Comparison of ENCODE assay signal across 16 cellular contexts in the genomic region with DNA sequence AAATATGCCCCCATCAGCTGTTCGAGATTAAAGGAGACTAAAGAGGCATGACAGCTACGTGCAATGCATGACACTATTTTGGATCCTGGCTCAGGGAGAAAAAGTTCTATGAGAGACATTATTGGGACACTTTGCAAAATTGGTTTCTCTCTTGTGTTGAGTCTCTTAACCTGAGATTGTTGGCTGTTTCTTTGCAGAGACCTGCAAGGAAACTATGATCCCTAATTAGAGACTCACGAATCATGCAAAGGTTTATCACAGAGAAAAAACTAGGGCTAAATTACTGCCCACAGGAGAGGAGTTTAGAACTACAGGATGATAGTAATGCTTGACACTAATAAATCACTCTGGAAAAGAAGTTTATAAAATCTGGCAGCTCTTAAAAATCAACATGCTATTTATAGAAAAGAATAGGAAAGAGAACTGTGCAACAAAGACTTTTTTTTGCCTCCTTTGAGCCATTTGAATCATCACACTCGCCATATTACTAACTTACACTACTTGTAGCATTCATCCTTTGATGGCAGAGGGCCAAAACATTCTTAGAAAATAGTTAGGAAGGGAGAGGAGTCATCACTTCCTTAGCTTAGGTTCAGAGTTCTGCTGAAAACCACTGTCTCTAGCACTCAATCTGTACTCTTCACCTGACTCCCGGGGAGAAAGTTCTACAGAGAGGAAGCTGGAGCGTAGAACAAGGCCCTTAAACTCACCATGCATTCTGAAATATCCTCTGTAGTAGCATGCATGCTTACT. TPM values are rescaled to one million over a fixed set of nuclear protein-coding genes. Genes with fewer than 3 reads are reported as not detected.
DNase-seq lines count a peak whose midpoint lies in the region; FAIRE-seq and TF ChIP-seq lines count a peak whose summit lies in the region.
"Had no signal": no experiment of that assay in that cellular context is flagged by ENCODE, and none has a peak within 500 bp of the region (broad histone marks: within the 10 kb centered on the region; RNA-seq: fewer than 3 reads in every experiment).

No MANE protein-coding gene starts in this region.

- no peaks in the 10 kb centered on the region for H3K9me3 ChIP-seq in uterus

- H3K4me3 ChIP-seq in uterus (no peak overlapping the region), H7 (ENCODE audit: insufficient read depth, low read depth, low read length) (no peak overlapping the region)

- H3K4me3 Mint-ChIP-seq in activated naive CD4-positive, alpha-beta T cell treated with anti-CD3 and anti-CD28 coated beads, Interleukin-2, amount 10 ng/mL, durations not matched to agents 7 days and 5 days = no peak overlapping the region
- H3K4me3 Mint-ChIP-seq: B cell had no signal

- H3K9me3 Mint-ChIP-seq in activated naive CD4-positive, alpha-beta T cell treated with anti-CD3 and anti-CD28 coated beads, Interleukin-2, amount 10 ng/mL, durations not matched to agents 7 days and 5 days = peaks cover 3% of the 10 kb centered on the region

- no peak for DNase-seq in activated naive CD4-positive, alpha-beta T cell treated with anti-CD3 and anti-CD28 coated beads, Interleukin-2, amount 10 ng/mL, durations not matched to agents 7 days and 5 days
- DNase-seq in activated naive CD4-positive, alpha-beta T cell treated with anti-CD3 and anti-CD28 coated beads, Interleukin-2, amount 50 U/mL, for 16 hours = no peak
- DNase-seq in RCC 7860 (ENCODE audit: low spot score) (peak; percentile 23), epithelial cell of prostate (ENCODE audit: low read depth, low spot score) (peak; percentile 49), urothelium cell line (ENCODE audit: low spot score) (peak; percentile 25), NCI-H1436 (lab: John Stamatoyannopoulos, UW) (no peak), uterus (no peak), H7 (no peak)
- DNase-seq: anterior cingulate cortex; KBM-7; mesenchymal stem cell; NCI-H1930; nucleus accumbens; stimulated activated CD4-positive, alpha-beta T cell treated with anti-CD3 and anti-CD28 coated beads, Interleukin-12 subunit alpha, Interleukin-12 subunit beta, amount 100 ng/mL, for 4 hours had no signal

- H3K4me1 ChIP-seq in uterus = no peaks in the 10 kb centered on the region

- CTCF ChIA-PET in activated naive CD4-positive, alpha-beta T cell treated with anti-CD3 and anti-CD28 coated beads, Interleukin-2, amount 10 ng/mL, durations not matched to agents 7 days and 5 days (lab: Charles Lee) = no interaction called here

- intact Hi-C loops in uterus (cut with DNase I; ENCODE audit: low total_unique reads) = no loop called here

- H3K27ac Mint-ChIP-seq in activated naive CD4-positive, alpha-beta T cell treated with anti-CD3 and anti-CD28 coated beads, Interleukin-2, amount 10 ng/mL, durations not matched to agents 7 days and 5 days = peak overlapping the region; percentile 17
- H3K27ac Mint-ChIP-seq: B cell had no signal

- TF ChIP-seq POLR2A in uterus (IDR thresholded peaks at IDR 0.05) = no peak

- H3K27me3 ChIP-seq in uterus (no peaks in the 10 kb centered on the region), H7 (ENCODE audit: control insufficient read depth, insufficient read depth, low read length) (peaks cover 2% of the 10 kb centered on the region; the same call in 1 of the 2 replicates)

- peaks cover 69% of the 10 kb centered on the region for H3K4me1 Mint-ChIP-seq in activated naive CD4-positive, alpha-beta T cell treated with anti-CD3 and anti-CD28 coated beads, Interleukin-2, amount 10 ng/mL, durations not matched to agents 7 days and 5 days
- H3K4me1 Mint-ChIP-seq: B cell had no signal

- TF ChIP-seq CTCF in uterus (IDR thresholded peaks at IDR 0.05) = no peak

- H3K36me3 Mint-ChIP-seq in activated naive CD4-positive, alpha-beta T cell treated with anti-CD3 and anti-CD28 coated beads, Interleukin-2, amount 10 ng/mL, durations not matched to agents 7 days and 5 days = peaks cover 7% of the 10 kb centered on the region

- H3K27ac ChIP-seq in epithelial cell of prostate = no peak overlapping the region
- H3K27ac ChIP-seq in uterus = no peak overlapping the region

- H3K36me3 ChIP-seq in uterus (no peaks in the 10 kb centered on the region), H7 (replicated peaks; ENCODE audit: control insufficient read depth, insufficient read depth, low read length) (no peaks in the 10 kb centered on the region)

- no peak for FAIRE-seq in RCC 7860 (lab: Jason Lieb, UNC)
- no peak for FAIRE-seq in urothelium cell line (lab: Jason Lieb, UNC)
- FAIRE-seq: frontal cortex had no signal

- peaks cover 18% of the 10 kb centered on the region for H3K27me3 Mint-ChIP-seq in activated naive CD4-positive, alpha-beta T cell treated with anti-CD3 and anti-CD28 coated beads, Interleukin-2, amount 10 ng/mL, durations not matched to agents 7 days and 5 days

RNA-seq across cellular contexts. Expression of a gene that starts 25.3 kb away (rescaled TPM):
- total RNA-seq in uterus = 10 to 100 TPM in 2 of 4 donors, 1 to 10 TPM in 2; 1.3 to 23.0 (median 9.1) TPM
- total RNA-seq in H7 (2014; rRNA removed; shearing (Covaris generic)) = 0.63 TPM in 1 of 2 replicates, not detected in the other
- total RNA-seq: B cell had no signal

Comparison
In these comparisons a context has a peak if more than half of its experiments do, and no peak if none do; other contexts are left out.
1. DNase-seq: peak in RCC 7860 (single experiment), epithelial cell of prostate (single experiment) and urothelium cell line (single experiment); none in activated naive CD4-positive, alpha-beta T cell treated with anti-CD3 and anti-CD28 coated beads, Interleukin-2, amount 10 ng/mL, durations not matched to agents 7 days and 5 days (single experiment), activated naive CD4-positive, alpha-beta T cell treated with anti-CD3 and anti-CD28 coated beads, Interleukin-2, amount 50 U/mL, for 16 hours (single experiment), NCI-H1436 (single experiment), uterus (0 of 2) and H7 (single experiment).